In genomic region chr5:80504833-80505232, GRCh38 we compare ENCODE assay signal across 26 cellular contexts.
"Had no signal": no experiment of that assay in that cellular context is flagged by ENCODE, and none has a peak within 500 bp of the region (broad histone marks: within the 10 kb centered on the region; RNA-seq: fewer than 3 reads in every experiment).

No MANE protein-coding gene starts in this region.

- H3K4me1 ChIP-seq: lower lobe of right lung, right atrium auricular region, suprapubic skin, tibial artery, uterus had no signal

- H3K27me3 ChIP-seq: left lung, neural progenitor cell, ovary, right atrium auricular region, suprapubic skin, tibial artery, uterus had no signal

- H2AFZ ChIP-seq: neural progenitor cell had no signal

- H3K4me2 ChIP-seq: neural progenitor cell had no signal

- ATAC-seq: left cardiac atrium; left lung; lower lobe of right lung; natural killer cell; sciatic nerve; stimulated activated effector memory CD8-positive, alpha-beta T cell treated with anti-CD3 and anti-CD28 coated beads, Interleukin-12 subunit alpha, Interleukin-12 subunit beta, amount 100 ng/mL, for 72 hours had no signal

- H3K4me3 ChIP-seq: left lung, lower lobe of right lung, neural progenitor cell, ovary, right atrium auricular region, skin epidermis, suprapubic skin, thoracic aorta, tibial artery, uterus had no signal

- H3K9ac ChIP-seq: neural progenitor cell had no signal

- H3K27ac ChIP-seq: lower lobe of right lung, neural progenitor cell, ovary, right atrium auricular region, skin epidermis, suprapubic skin, thoracic aorta, tibial artery, uterus had no signal

- H3K36me3 ChIP-seq: lower lobe of right lung, neural progenitor cell, ovary, right atrium auricular region, suprapubic skin, thoracic aorta, uterus had no signal

- DNase-seq: hippocampal formation; kidney glomerular epithelial cell; left cardiac atrium; left lung; lower lobe of right lung; mammary epithelial cell; mesenchymal stem cell; naive B cell; natural killer cell; nephron progenitor cell; ovary; stimulated activated CD4-positive, alpha-beta T cell treated with anti-CD3 and anti-CD28 coated beads, Interleukin-12 subunit alpha, Interleukin-12 subunit beta, amount 100 ng/mL, for 4 hours; stimulated activated CD4-positive, alpha-beta T cell treated with anti-CD3 and anti-CD28 coated beads, Interleukin-15, amount 100 ng/mL, for 24 hours; stimulated activated CD4-positive, alpha-beta T cell treated with anti-CD3 and anti-CD28 coated beads, Interleukin-2, amount 100 ng/mL, for 24 hours; stimulated activated CD4-positive, alpha-beta T cell treated with anti-CD3 and anti-CD28 coated beads, Interleukin-4, amount 100 ng/mL, for 1 hour; stimulated activated naive CD4-positive, alpha-beta T cell; tibial artery; trophoblast cell; uterus had no signal

- H3K9me3 ChIP-seq: left lung, lower lobe of right lung, ovary, right atrium auricular region, suprapubic skin, thoracic aorta, tibial artery, uterus had no signal
